In the genomic region with DNA sequence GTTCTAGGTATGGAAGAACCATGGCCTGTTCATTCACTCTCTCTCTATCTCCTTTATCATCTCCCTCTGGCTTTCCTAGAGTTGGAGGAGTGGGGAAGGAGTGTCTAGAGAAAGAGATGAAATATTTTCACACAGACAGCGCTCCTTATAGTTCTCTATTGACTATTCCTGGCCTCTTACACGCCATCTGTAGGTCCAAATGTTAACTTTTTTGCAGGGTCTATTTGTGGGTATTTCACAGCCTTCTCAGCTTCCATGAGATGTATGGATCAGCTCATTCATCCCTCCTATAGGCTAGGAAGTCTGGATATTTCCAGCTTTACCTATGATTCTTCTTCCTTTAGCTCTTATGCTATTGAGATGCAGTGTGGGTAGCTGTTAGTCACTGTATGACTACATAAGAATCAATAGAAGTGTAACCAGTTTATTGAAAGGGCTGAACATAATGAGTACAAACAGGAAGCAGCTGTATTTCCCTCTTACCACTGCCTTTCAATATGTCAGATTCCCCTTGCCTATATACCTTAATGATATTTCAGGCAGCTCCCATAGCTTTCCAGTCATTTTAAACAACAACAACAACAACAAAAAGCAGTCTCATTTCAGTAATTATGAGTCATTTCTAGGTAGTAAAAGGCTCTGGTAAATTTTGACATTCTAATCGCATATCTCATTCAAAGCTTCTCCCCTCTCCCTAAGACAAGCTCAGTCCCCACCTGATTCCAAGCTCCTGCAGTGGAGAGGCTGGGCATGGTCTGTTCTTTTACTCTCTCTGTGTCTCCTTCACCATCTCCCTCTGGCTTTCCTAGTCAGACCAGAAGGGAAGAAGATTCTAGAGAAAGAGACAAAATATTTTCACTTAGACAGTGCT, we compare ENCODE assay signal across 12 cellular contexts.
DNase-seq lines count a peak whose midpoint lies in the region; ATAC-seq, FAIRE-seq and TF ChIP-seq lines count a peak whose summit lies in the region.
"Had no signal": no experiment of that assay in that cellular context is flagged by ENCODE, and none has a peak within 500 bp of the region (broad histone marks: within the 10 kb centered on the region; RNA-seq: fewer than 3 reads in every experiment).

No MANE protein-coding gene starts in this region.

- H4K20me1 ChIP-seq in astrocyte (ENCODE audit: insufficient read depth, low read length): no peaks in the 10 kb centered on the region

- H2AFZ ChIP-seq in astrocyte (ENCODE audit: low read depth, low read length): no peak overlapping the region
- H2AFZ ChIP-seq: PC-9 had no signal

- peaks cover 6% of the 10 kb centered on the region for H3K4me1 Mint-ChIP-seq in astrocyte (ENCODE audit: low read depth, unreplicated experiment)

- in situ Hi-C loops in G401 (cut with HindIII; ENCODE audit: low sequenced_read_pairs): no loop called here

- no peaks in the 10 kb centered on the region for H3K36me3 Mint-ChIP-seq in astrocyte (ENCODE audit: low read depth, unreplicated experiment)

- no peak overlapping the region for H3K4me3 ChIP-seq in astrocyte (ENCODE audit: insufficient read depth, low read depth, low read length)
- H3K4me3 ChIP-seq: PC-9, psoas muscle had no signal

- peak overlapping the region; percentile 17 for H3K4me3 Mint-ChIP-seq in astrocyte (ENCODE audit: unreplicated experiment)

- no peak overlapping the region for H3K9ac ChIP-seq in astrocyte (ENCODE audit: low read length)

- peak; percentile 70 for ATAC-seq in GM19023 (IDR thresholded peaks at IDR 0.05; ENCODE audit: unreplicated experiment)
- peak; percentile 87 for ATAC-seq in HG03565 (IDR thresholded peaks at IDR 0.05; ENCODE audit: unreplicated experiment)
- ATAC-seq in HG02840 (IDR thresholded peaks at IDR 0.05; ENCODE audit: low FRiP score, unreplicated experiment): no peak
- ATAC-seq: psoas muscle had no signal

- no peaks in the 10 kb centered on the region for H3K36me3 ChIP-seq in astrocyte (ENCODE audit: insufficient read depth, low read length)

- H3K79me2 ChIP-seq in astrocyte (ENCODE audit: insufficient read depth, low read length): no peaks in the 10 kb centered on the region

- no peaks in the 10 kb centered on the region for H3K27me3 ChIP-seq in astrocyte (ENCODE audit: insufficient read depth, low read length)

- H3K27ac ChIP-seq in astrocyte (ENCODE audit: low read depth, low read length): no peak overlapping the region
- H3K27ac ChIP-seq: PC-9, psoas muscle had no signal

- DNase-seq in GM10266 (ENCODE audit: extremely low spot score) (peak; percentile 21), astrocyte (ENCODE audit: low read depth) (no peak), G401 (ENCODE audit: low spot score) (no peak), DMS114 treated with DMSO at 0.1 percent for 48 hours (lab: John Stamatoyannopoulos, UW; ENCODE audit: unreplicated experiment) (no peak)
- no peak for DNase-seq in stimulated activated CD4-positive, alpha-beta T cell treated with anti-CD3 and anti-CD28 coated beads, Interleukin-1b, Interleukin-23, amount 100 ng/mL, for 48 hours
- DNase-seq: COR-L47, PC-9, psoas muscle had no signal

- FAIRE-seq in astrocyte (lab: Jason Lieb, UNC): no peak
- FAIRE-seq: urothelium cell line had no signal

- H3K9me3 Mint-ChIP-seq in astrocyte (ENCODE audit: unreplicated experiment): peaks cover 2% of the 10 kb centered on the region

- no peaks in the 10 kb centered on the region for H3K9me3 ChIP-seq in astrocyte (ENCODE audit: insufficient read depth, low read depth, low read length)
- H3K9me3 ChIP-seq: psoas muscle had no signal

- no peaks in the 10 kb centered on the region for H3K27me3 Mint-ChIP-seq in astrocyte (ENCODE audit: low read depth, unreplicated experiment)

- H3K27ac Mint-ChIP-seq in astrocyte (ENCODE audit: unreplicated experiment): no peak overlapping the region

- H3K4me2 ChIP-seq in astrocyte (ENCODE audit: low read length): no peak overlapping the region
- H3K4me2 ChIP-seq: PC-9 had no signal

- TF ChIP-seq CTCF in GM10266 (IDR thresholded peaks at IDR 0.05; ENCODE audit: control insufficient read depth, insufficient read depth, low read depth, missing control alignments) (no peak), astrocyte (IDR thresholded peaks at IDR 0.05; ENCODE audit: insufficient read depth, low read depth, low read length) (no peak)

- no peaks in the 10 kb centered on the region for H3K4me1 ChIP-seq in astrocyte (ENCODE audit: insufficient read depth, low read length)
- H3K4me1 ChIP-seq: psoas muscle had no signal
